In genomic region chr7:28776463-28777157, GRCh38 we compare ENCODE assay signal across 22 cellular contexts.
DNase-seq lines count a peak whose midpoint lies in the region; FAIRE-seq and TF ChIP-seq lines count a peak whose summit lies in the region.
"Had no signal": no experiment of that assay in that cellular context is flagged by ENCODE, and none has a peak within 500 bp of the region (broad histone marks: within the 10 kb centered on the region; RNA-seq: fewer than 3 reads in every experiment).

No MANE protein-coding gene starts in this region.

- peaks cover 3% of the 10 kb centered on the region; the same call in 1 of the 2 replicates for H3K4me1 ChIP-seq in HEK293 (ENCODE audit: control insufficient read depth, insufficient read depth, low read length)
- H3K4me1 ChIP-seq in astrocyte (ENCODE audit: insufficient read depth, low read length): no peaks in the 10 kb centered on the region
- H3K4me1 ChIP-seq: BE2C, HAP-1 had no signal

- no peak overlapping the region for H3K4me3 Mint-ChIP-seq in astrocyte (ENCODE audit: unreplicated experiment)
- no peak overlapping the region for H3K4me3 Mint-ChIP-seq in activated T-helper 1 cell treated with anti-CD3 and anti-CD28 coated beads, Interleukin-12 subunit alpha, Interleukin-12 subunit beta, Interleukin-2, Interleukin-4 antibody, amounts not matched to agents 30 ng/mL and 10 ng/mL and 1 ng/mL, durations not matched to agents 14 hours and 24 hours and 36 hours
- H3K4me3 Mint-ChIP-seq: CD14-positive monocyte; CD4-positive, alpha-beta T cell; CD8-positive, alpha-beta memory T cell; GM23338 had no signal

- no peak overlapping the region for H3K4me3 ChIP-seq in HEK293 (ENCODE audit: low read depth, low read length)
- no peak overlapping the region for H3K4me3 ChIP-seq in astrocyte (ENCODE audit: insufficient read depth, low read depth, low read length)
- no peak overlapping the region for H3K4me3 ChIP-seq in H7 (ENCODE audit: insufficient read depth, low read depth, low read length)
- H3K4me3 ChIP-seq: A549; BLaER1 treated with 17β-estradiol and CSF1 and Interleukin-3, amounts not matched to agents 10 nM and 100 nM; GM23338; HAP-1 had no signal

- no peaks in the 10 kb centered on the region for H3K36me3 ChIP-seq in HEK293 (ENCODE audit: control insufficient read depth in 2 of 2, insufficient read depth in 1 of 2, low read length in 2 of 2)
- no peaks in the 10 kb centered on the region for H3K36me3 ChIP-seq in astrocyte (ENCODE audit: insufficient read depth, low read length)
- H3K36me3 ChIP-seq in H7 (replicated peaks; ENCODE audit: control insufficient read depth, insufficient read depth, low read length): no peaks in the 10 kb centered on the region
- H3K36me3 ChIP-seq: BE2C; BLaER1 treated with 17β-estradiol and CSF1 and Interleukin-3, amounts not matched to agents 10 nM and 100 nM; HAP-1 had no signal

- no peak overlapping the region for H3K27ac Mint-ChIP-seq in astrocyte (ENCODE audit: unreplicated experiment)
- H3K27ac Mint-ChIP-seq in activated T-helper 1 cell treated with anti-CD3 and anti-CD28 coated beads, Interleukin-12 subunit alpha, Interleukin-12 subunit beta, Interleukin-2, Interleukin-4 antibody, amounts not matched to agents 30 ng/mL and 10 ng/mL and 1 ng/mL, durations not matched to agents 14 hours and 24 hours and 36 hours: no peak overlapping the region
- H3K27ac Mint-ChIP-seq: CD14-positive monocyte; CD4-positive, alpha-beta T cell; CD8-positive, alpha-beta memory T cell; GM23338 had no signal

- H4K20me1 ChIP-seq in astrocyte (ENCODE audit: insufficient read depth, low read length): peaks cover 3% of the 10 kb centered on the region
- H4K20me1 ChIP-seq: BLaER1 treated with 17β-estradiol and CSF1 and Interleukin-3, amounts not matched to agents 10 nM and 100 nM had no signal

- intact Hi-C loops in activated T-helper 1 cell treated with anti-CD3 and anti-CD28 coated beads, Interleukin-12 subunit alpha, Interleukin-12 subunit beta, Interleukin-2, Interleukin-4 antibody, amounts not matched to agents 30 ng/mL and 10 ng/mL and 1 ng/mL, durations not matched to agents 14 hours and 24 hours and 36 hours (cut with micrococcal nuclease): no loop called here

- FAIRE-seq in astrocyte (lab: Jason Lieb, UNC): peak; percentile 64
- FAIRE-seq: A549, GM12891, GM18507 had no signal

- H3K9me3 Mint-ChIP-seq in astrocyte (ENCODE audit: unreplicated experiment): no peaks in the 10 kb centered on the region
- H3K9me3 Mint-ChIP-seq in activated T-helper 1 cell treated with anti-CD3 and anti-CD28 coated beads, Interleukin-12 subunit alpha, Interleukin-12 subunit beta, Interleukin-2, Interleukin-4 antibody, amounts not matched to agents 30 ng/mL and 10 ng/mL and 1 ng/mL, durations not matched to agents 14 hours and 24 hours and 36 hours: no peaks in the 10 kb centered on the region
- H3K9me3 Mint-ChIP-seq: CD4-positive, alpha-beta T cell; GM23338 had no signal

- H3K27ac ChIP-seq in HEK293 (ENCODE audit: extremely low read depth, low read depth, low read length): no peak overlapping the region
- no peak overlapping the region for H3K27ac ChIP-seq in astrocyte (ENCODE audit: low read depth, low read length)
- H3K27ac ChIP-seq: A549; BLaER1 treated with 17β-estradiol and CSF1 and Interleukin-3, amounts not matched to agents 10 nM and 100 nM had no signal

- H3K27me3 ChIP-seq in astrocyte (ENCODE audit: insufficient read depth, low read length) (no peaks in the 10 kb centered on the region), H7 (ENCODE audit: control insufficient read depth, insufficient read depth, low read length) (no peaks in the 10 kb centered on the region)
- H3K27me3 ChIP-seq: BE2C; BLaER1 treated with 17β-estradiol and CSF1 and Interleukin-3, amounts not matched to agents 10 nM and 100 nM had no signal

- H3K36me3 Mint-ChIP-seq in astrocyte (ENCODE audit: low read depth, unreplicated experiment): peaks cover 3% of the 10 kb centered on the region
- no peaks in the 10 kb centered on the region for H3K36me3 Mint-ChIP-seq in activated T-helper 1 cell treated with anti-CD3 and anti-CD28 coated beads, Interleukin-12 subunit alpha, Interleukin-12 subunit beta, Interleukin-2, Interleukin-4 antibody, amounts not matched to agents 30 ng/mL and 10 ng/mL and 1 ng/mL, durations not matched to agents 14 hours and 24 hours and 36 hours (ENCODE audit: low read depth)
- H3K36me3 Mint-ChIP-seq: CD8-positive, alpha-beta memory T cell had no signal

- H3K79me2 ChIP-seq in astrocyte (ENCODE audit: insufficient read depth, low read length): no peaks in the 10 kb centered on the region

- H2AFZ ChIP-seq in astrocyte (ENCODE audit: low read depth, low read length): no peak overlapping the region
- H2AFZ ChIP-seq: GM23338 had no signal

- no peak overlapping the region for H3K4me2 ChIP-seq in astrocyte (ENCODE audit: low read length)
- H3K4me2 ChIP-seq: A549; BLaER1 treated with 17β-estradiol and CSF1 and Interleukin-3, amounts not matched to agents 10 nM and 100 nM; GM23338 had no signal

- TF ChIP-seq CTCF in HEK293 (tag by site-specific recombination; IDR thresholded peaks at IDR 0.05): no peak
- TF ChIP-seq CTCF in astrocyte (IDR thresholded peaks at IDR 0.05; ENCODE audit: insufficient read depth, low read depth, low read length): no peak

- H3K9me3 ChIP-seq in HEK293 (ENCODE audit: control insufficient read depth, insufficient read depth, low read depth, low read length) (no peaks in the 10 kb centered on the region), astrocyte (ENCODE audit: insufficient read depth, low read depth, low read length) (no peaks in the 10 kb centered on the region)
- H3K9me3 ChIP-seq: A549, BE2C, HAP-1 had no signal

- peaks cover 14% of the 10 kb centered on the region for H3K4me1 Mint-ChIP-seq in astrocyte (ENCODE audit: low read depth, unreplicated experiment)
- H3K4me1 Mint-ChIP-seq in activated T-helper 1 cell treated with anti-CD3 and anti-CD28 coated beads, Interleukin-12 subunit alpha, Interleukin-12 subunit beta, Interleukin-2, Interleukin-4 antibody, amounts not matched to agents 30 ng/mL and 10 ng/mL and 1 ng/mL, durations not matched to agents 14 hours and 24 hours and 36 hours (ENCODE audit: low read depth): no peaks in the 10 kb centered on the region
- H3K4me1 Mint-ChIP-seq: CD8-positive, alpha-beta memory T cell; GM23338 had no signal

- POLR2A ChIA-PET in HEK293 (lab: Yijun Ruan, JAX): no interaction called here

- H3K9ac ChIP-seq in astrocyte (ENCODE audit: low read length): no peak overlapping the region
- H3K9ac ChIP-seq: BLaER1 treated with 17β-estradiol and CSF1 and Interleukin-3, amounts not matched to agents 10 nM and 100 nM had no signal

- DNase-seq in NCI-H226 (peak; percentile 53), astrocyte (ENCODE audit: low read depth) (no peak), NCI-H1694 (lab: John Stamatoyannopoulos, UW) (no peak), H7 (no peak)
- DNase-seq in activated T-helper 1 cell treated with anti-CD3 and anti-CD28 coated beads, Interleukin-12 subunit alpha, Interleukin-12 subunit beta, Interleukin-2, Interleukin-4 antibody, amounts not matched to agents 30 ng/mL and 10 ng/mL and 1 ng/mL, durations not matched to agents 14 hours and 24 hours and 36 hours (ENCODE audit: low spot score): no peak
- DNase-seq: 8988T; ACHN; AML-193; BE2C; CD4-positive, alpha-beta T cell; CD8-positive, alpha-beta memory T cell; DMS53; DMS79 treated with DMSO at 0.1 percent for 48 hours; GF-D8 had no signal

- CTCF ChIA-PET in HEK293 (lab: Yijun Ruan, JAX): no interaction called here

- H3K27me3 Mint-ChIP-seq in astrocyte (ENCODE audit: low read depth, unreplicated experiment): no peaks in the 10 kb centered on the region
- H3K27me3 Mint-ChIP-seq in activated T-helper 1 cell treated with anti-CD3 and anti-CD28 coated beads, Interleukin-12 subunit alpha, Interleukin-12 subunit beta, Interleukin-2, Interleukin-4 antibody, amounts not matched to agents 30 ng/mL and 10 ng/mL and 1 ng/mL, durations not matched to agents 14 hours and 24 hours and 36 hours (ENCODE audit: insufficient read depth): no peaks in the 10 kb centered on the region

TF ChIP-seq in HEK293, 187 proteins besides CTCF, POLR2A, EP300 and RAD21:
- TF ChIP-seq ZNF146 (tag by site-specific recombination; IDR thresholded peaks at IDR 0.05) (peak; percentile 25; the same call in 1 of the 2 replicates), ZNF416 (tag by site-specific recombination; IDR thresholded peaks at IDR 0.05) (no peak)
